8 cellular contexts compared by ENCODE assay signal in the genomic region with DNA sequence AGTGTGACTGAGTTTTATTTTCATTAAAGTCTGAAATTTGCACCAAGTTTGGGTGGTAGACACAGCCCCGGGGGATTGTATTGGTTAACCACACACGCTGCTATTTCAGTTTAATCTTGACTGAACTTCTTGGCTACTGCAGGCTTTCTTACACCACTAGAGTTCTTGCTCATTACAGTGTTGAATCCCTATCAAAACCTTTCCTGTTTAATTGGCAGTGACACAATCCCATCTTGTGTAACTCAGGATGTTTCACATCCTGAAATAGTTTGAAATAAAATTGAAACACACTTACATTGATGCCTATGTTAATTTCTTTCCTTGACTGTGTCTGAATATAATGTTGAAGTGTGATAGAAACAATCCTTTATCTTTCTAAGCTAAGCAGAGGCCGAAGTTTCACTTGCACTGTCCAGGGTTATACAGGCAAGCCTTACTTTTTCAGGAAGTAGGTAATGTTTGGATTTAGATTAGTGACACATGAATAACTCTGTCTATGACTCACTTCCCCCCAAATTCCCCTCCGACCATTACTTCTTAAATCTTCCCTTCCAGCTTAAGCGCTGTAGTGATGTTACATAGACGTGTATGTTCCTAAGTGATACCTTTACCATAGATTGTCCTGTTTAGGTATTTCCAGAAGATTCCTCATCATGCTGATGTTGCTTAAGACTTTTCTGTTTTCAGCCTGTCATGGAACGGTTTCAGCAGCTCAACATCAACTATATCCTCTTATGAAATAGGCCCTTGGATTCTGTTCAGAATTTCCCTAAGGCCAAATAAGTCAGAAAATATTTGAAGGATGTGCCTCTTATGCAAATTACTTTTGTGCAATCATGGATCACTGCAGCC. TPM values are rescaled to one million over a fixed set of nuclear protein-coding genes. Genes with fewer than 3 reads are reported as not detected.
A peak's percentile ranks its signal among the peaks of the same experiment; 100 is the strongest.
DNase-seq lines count a peak whose midpoint lies in the region; ATAC-seq and TF ChIP-seq lines count a peak whose summit lies in the region.

No MANE protein-coding gene starts in this region.

- peak overlapping the region; percentile 82 for H3K27ac ChIP-seq in brain microvascular endothelial cell

- H3K27me3 ChIP-seq in brain microvascular endothelial cell (replicated peaks): no peaks in the 10 kb centered on the region

- H3K36me3 ChIP-seq in brain microvascular endothelial cell (replicated peaks): no peaks in the 10 kb centered on the region

- no peak for TF ChIP-seq CTCF in brain microvascular endothelial cell (IDR thresholded peaks at IDR 0.05; ENCODE audit: low read depth, low read length, missing control alignments)

- H3K4me3 ChIP-seq in brain microvascular endothelial cell (ENCODE audit: low read depth, low read length): no peak overlapping the region

- DNase-seq in NCI-H460 (ENCODE audit: extremely low read depth, low read depth) (peak; percentile 69), brain microvascular endothelial cell (peak; percentile 87), lung microvascular endothelial cell (ENCODE audit: low read depth in 2 of 2) (peak; percentile 86 to 94), NCI-H69 (lab: John Stamatoyannopoulos, UW) (no peak), HUDEP-2 (lab: John Stamatoyannopoulos, UW; ENCODE audit: unreplicated experiment in 76 of 76) (no peak), NCI-H1436 (lab: John Stamatoyannopoulos, UW) (no peak)

- peak; percentile 76 for ATAC-seq in GM18502 (IDR thresholded peaks at IDR 0.05; ENCODE audit: poor library complexity, unreplicated experiment)
- peak; percentile 72 for ATAC-seq in HG02610 (IDR thresholded peaks at IDR 0.05; ENCODE audit: unreplicated experiment)

- in situ Hi-C loops in brain microvascular endothelial cell (cut with HindIII; ENCODE audit: low pct_ligation_motif_present, low sequenced_read_pairs): no loop called here

RNA-seq across cellular contexts. Expression of a gene that starts 16.8 kb away (rescaled TPM):
- 22.1 and 31.9 TPM in 2 replicates for total RNA-seq in NCI-H460 (2014; rRNA removed; shearing (Covaris generic))
- polyA plus RNA-seq in NCI-H460 (2014; cell fraction: nucleus; rRNA removed): 35.5 and 39.2 TPM in 2 replicates
- 25.4 and 30.5 TPM in 2 replicates for total RNA-seq in lung microvascular endothelial cell

Comparison
In these comparisons a context has a peak if more than half of its experiments do, and no peak if none do; other contexts are left out.
1. DNase-seq: peak in NCI-H460 (single experiment), brain microvascular endothelial cell (single experiment) and lung microvascular endothelial cell (2 of 2); none in NCI-H69 (single experiment), HUDEP-2 (0 of 76) and NCI-H1436 (single experiment).